20 cellular contexts compared by ENCODE assay signal in genomic region chr22:47061226-47061625, GRCh38.
"Had no signal": no experiment of that assay in that cellular context is flagged by ENCODE, and none has a peak within 500 bp of the region (broad histone marks: within the 10 kb centered on the region; RNA-seq: fewer than 3 reads in every experiment).

No MANE protein-coding gene starts in this region.

- H3K27ac Mint-ChIP-seq: activated CD4-positive, alpha-beta memory T cell treated with anti-CD3 and anti-CD28 coated beads for 36 hours; activated CD4-positive, alpha-beta T cell treated with anti-CD3 and anti-CD28 coated beads for 36 hours; activated T-helper 2 cell treated with anti-CD3 and anti-CD28 coated beads, Interferon-gamma antibody, Interleukin-2, Interleukin-4, amounts not matched to agents 10 μg/mL and 5 μg/mL and 100 μg/mL, durations not matched to agents 14 hours and 24 hours and 36 hours; nephron; stimulated activated memory B cell treated with anti-CD40 and anti-IgM and Interleukin-4, amounts not matched to agents 10 μg/mL and 1 μg/mL and 100 μg/mL, for 72 hours had no signal

- H3K9me3 ChIP-seq: thyroid gland had no signal

- H3K36me3 ChIP-seq: thyroid gland, WERI-Rb-1 had no signal

- H3K4me1 ChIP-seq: thyroid gland had no signal

- H3K27me3 Mint-ChIP-seq: activated CD4-positive, alpha-beta memory T cell treated with anti-CD3 and anti-CD28 coated beads for 36 hours; activated CD4-positive, alpha-beta T cell treated with anti-CD3 and anti-CD28 coated beads for 36 hours; stimulated activated memory B cell treated with anti-CD40 and anti-IgM and Interleukin-4, amounts not matched to agents 10 μg/mL and 1 μg/mL and 100 μg/mL, for 72 hours had no signal

- H3K27ac ChIP-seq: thyroid gland, WERI-Rb-1 had no signal

- H3K4me3 ChIP-seq: smooth muscle cell, thyroid gland had no signal

- H3K4me3 Mint-ChIP-seq: activated CD4-positive, alpha-beta memory T cell treated with anti-CD3 and anti-CD28 coated beads for 36 hours; activated CD4-positive, alpha-beta T cell treated with anti-CD3 and anti-CD28 coated beads for 36 hours; nephron; stimulated activated memory B cell treated with anti-CD40 and anti-IgM and Interleukin-4, amounts not matched to agents 10 μg/mL and 1 μg/mL and 100 μg/mL, for 72 hours had no signal

- H3K27me3 ChIP-seq: thyroid gland had no signal

- DNase-seq: activated CD4-positive, alpha-beta memory T cell treated with anti-CD3 and anti-CD28 coated beads for 36 hours; activated CD4-positive, alpha-beta T cell treated with anti-CD3 and anti-CD28 coated beads for 36 hours; activated naive CD4-positive, alpha-beta T cell treated with anti-CD3 and anti-CD28 coated beads, Interleukin-2, amount 50 U/mL, for 16 hours; erythroblast; foreskin melanocyte; glutamatergic neuron; mammary epithelial cell; midbrain; occipital lobe; stimulated activated CD4-positive, alpha-beta T cell treated with anti-CD3 and anti-CD28 coated beads, Interleukin-4, amount 100 ng/mL, for 24 hours; SW 1271; T-helper 2 cell; thyroid gland; WERI-Rb-1 had no signal

- ATAC-seq: activated CD4-positive, alpha-beta T cell treated with anti-CD3 and anti-CD28 coated beads for 36 hours; left lobe of liver; sciatic nerve; stimulated activated memory B cell treated with anti-CD40 and anti-IgM and Interleukin-4, amounts not matched to agents 10 μg/mL and 1 μg/mL and 100 μg/mL, for 72 hours had no signal

- H3K4me1 Mint-ChIP-seq: activated CD4-positive, alpha-beta T cell treated with anti-CD3 and anti-CD28 coated beads for 36 hours had no signal

- H3K9me3 Mint-ChIP-seq: activated CD4-positive, alpha-beta memory T cell treated with anti-CD3 and anti-CD28 coated beads for 36 hours; activated T-helper 2 cell treated with anti-CD3 and anti-CD28 coated beads, Interferon-gamma antibody, Interleukin-2, Interleukin-4, amounts not matched to agents 10 μg/mL and 5 μg/mL and 100 μg/mL, durations not matched to agents 14 hours and 24 hours and 36 hours; nephron; stimulated activated memory B cell treated with anti-CD40 and anti-IgM and Interleukin-4, amounts not matched to agents 10 μg/mL and 1 μg/mL and 100 μg/mL, for 72 hours had no signal
